In genomic region chr1:162234571-162234970, GRCh38 we compare ENCODE assay signal across 1 cellular context.
TF ChIP-seq lines count a peak whose summit lies in the region.

No MANE protein-coding gene starts in this region.

TF ChIP-seq in liver, 16 proteins besides CTCF, POLR2A, EP300 and RAD21 (continued from another document):
- TF ChIP-seq REST (IDR thresholded peaks at IDR 0.05): no peak
